In genomic region chr3:127052121-127052561, GRCh38 we compare ENCODE assay signal across 17 cellular contexts.
DNase-seq lines count a peak whose midpoint lies in the region; ATAC-seq, FAIRE-seq and TF ChIP-seq lines count a peak whose summit lies in the region.
"Had no signal": no experiment of that assay in that cellular context is flagged by ENCODE, and none has a peak within 500 bp of the region (broad histone marks: within the 10 kb centered on the region; RNA-seq: fewer than 3 reads in every experiment).

No MANE protein-coding gene starts in this region.

- no peaks in the 10 kb centered on the region for H3F3A ChIP-seq in PC-3 (ENCODE audit: low read length, unreplicated experiment)

- H3K4me3 ChIP-seq in HepG2 (replicated peaks in 1 of 3; ENCODE audit: insufficient read depth in 1 of 3, low read depth in 2 of 3, low read length in 3 of 3) (no peak overlapping the region), sigmoid colon (no peak overlapping the region), PC-3 (ENCODE audit: low read length) (no peak overlapping the region)

- no peaks in the 10 kb centered on the region for H3K36me3 ChIP-seq in HepG2 (replicated peaks in 1 of 2; ENCODE audit: control insufficient read depth in 1 of 2, insufficient read depth in 2 of 2, low read length in 2 of 2)
- H3K36me3 ChIP-seq in sigmoid colon = no peaks in the 10 kb centered on the region
- H3K36me3 ChIP-seq in PC-3 (ENCODE audit: low read depth, low read length) = no peaks in the 10 kb centered on the region

- peak; percentile 95 for ATAC-seq in Right ventricle myocardium inferior
- ATAC-seq in HepG2 = peak; percentile 69
- ATAC-seq in PC-3 = no peak
- ATAC-seq: activated T-cell treated with anti-CD3 and anti-CD28 coated beads, Interleukin-2, amount 50 U/mL, for 72 hours; SK-N-SH treated with all-trans-retinoic acid at 6 μM for 48 hours had no signal

- H3K27ac ChIP-seq in HepG2 (ENCODE audit: extremely low read length, insufficient read depth, low read length) = no peak overlapping the region
- no peak overlapping the region for H3K27ac ChIP-seq in sigmoid colon
- H3K27ac ChIP-seq in PC-3 (ENCODE audit: low read length) = no peak overlapping the region
- H3K27ac ChIP-seq: parathyroid adenoma had no signal

- no peak for TF ChIP-seq EP300 in HepG2 (IDR thresholded peaks at IDR 0.05; ENCODE audit: low read depth in 2 of 2, low read length in 2 of 2)
- TF ChIP-seq EP300 in HepG2 (CRISPR knock-in tag; IDR thresholded peaks at IDR 0.05; ENCODE audit: borderline replicate concordance) = no peak
- TF ChIP-seq EP300 in sigmoid colon (IDR thresholded peaks at IDR 0.05) = no peak

- H3K9ac ChIP-seq in HepG2 (ENCODE audit: insufficient read depth, low read depth, low read length) (no peak overlapping the region), PC-3 (ENCODE audit: low read length) (no peak overlapping the region)
- H3K9ac ChIP-seq: parathyroid adenoma had no signal

- TF ChIP-seq RAD21 in HepG2 (CRISPR knock-in tag; IDR thresholded peaks at IDR 0.05) = no peak

- no peak for TF ChIP-seq POLR2A in HepG2 (IDR thresholded peaks at IDR 0.05; ENCODE audit: insufficient read depth in 1 of 2, low read depth in 2 of 2, low read length in 2 of 2)
- TF ChIP-seq POLR2A in sigmoid colon (IDR thresholded peaks at IDR 0.05) = no peak

- H3K27me3 ChIP-seq in HepG2 (ENCODE audit: control insufficient read depth in 1 of 2, insufficient read depth in 2 of 2, low read length in 2 of 2) (peaks cover 4 to 19% of the 10 kb centered on the region in 2 experiments; a peak in 3 of 5 replicates), sigmoid colon (no peaks in the 10 kb centered on the region), PC-3 (ENCODE audit: low read length) (no peaks in the 10 kb centered on the region)

- no peak overlapping the region for H2AFZ ChIP-seq in HepG2 (ENCODE audit: low read length)
- H2AFZ ChIP-seq in PC-3 (ENCODE audit: low read length) = no peak overlapping the region
- H2AFZ ChIP-seq: parathyroid adenoma had no signal

- H3K9me3 ChIP-seq in HepG2 (ENCODE audit: low read length) (peaks cover 8% of the 10 kb centered on the region), sigmoid colon (peaks cover 0 to 5% (median 1%) of the 10 kb centered on the region in 4 donors), PC-3 (ENCODE audit: low read length) (no peaks in the 10 kb centered on the region)

- TF ChIP-seq CTCF in HepG2 (CRISPR knock-in tag; IDR thresholded peaks at IDR 0.05) (no peak), sigmoid colon (IDR thresholded peaks at IDR 0.05) (no peak), PC-3 (conservative IDR thresholded peaks at IDR 0.05; ENCODE audit: low read depth, low read length) (no peak)

- POLR2A ChIA-PET in HepG2 (lab: Yijun Ruan, JAX) = no interaction called here
- POLR2A ChIA-PET in PC-3 (lab: Charles Lee; ENCODE audit: unreplicated experiment) = no interaction called here

- intact Hi-C loops in Right ventricle myocardium inferior (cut with DNase I) = no loop called here
- intact Hi-C loops in cardiac septum (cut with DNase I) = no loop called here
- intact Hi-C loops in HepG2 (cut with micrococcal nuclease; ENCODE audit: unreplicated experiment) = no loop called here
- intact Hi-C loops in sigmoid colon (cut with DNase I) = no loop called here
- intact Hi-C loops in PC-3 (cut with micrococcal nuclease) = no loop called here

- no peaks in the 10 kb centered on the region for H3K79me2 ChIP-seq in HepG2 (ENCODE audit: insufficient read depth, low read length)
- no peaks in the 10 kb centered on the region for H3K79me2 ChIP-seq in PC-3 (ENCODE audit: low read length)
- H3K79me2 ChIP-seq: parathyroid adenoma had no signal

- H3K4me1 ChIP-seq in HepG2 (ENCODE audit: insufficient read depth, low read length) = no peaks in the 10 kb centered on the region
- H3K4me1 ChIP-seq in sigmoid colon = no peaks in the 10 kb centered on the region
- H3K4me1 ChIP-seq in PC-3 (ENCODE audit: insufficient read depth, low read length) = no peaks in the 10 kb centered on the region
- H3K4me1 ChIP-seq: parathyroid adenoma had no signal

- BruUV-seq in HepG2 (replicated peaks; lab: Mats Ljungman, UMichigan) = no TSS peak
- BruUV-seq in PC-3 (replicated peaks; lab: Mats Ljungman, UMichigan) = no TSS peak

- no peaks in the 10 kb centered on the region for H3K9me2 ChIP-seq in PC-3 (replicated peaks; ENCODE audit: low read length)

- H4K20me1 ChIP-seq in HepG2 (ENCODE audit: insufficient read depth, low read length) = no peaks in the 10 kb centered on the region
- H4K20me1 ChIP-seq in PC-3 (ENCODE audit: low read length) = no peaks in the 10 kb centered on the region

- WGBS in HepG2 (ENCODE audit: low lambda C conversion rate) = 0% methylated on average over 3 of the region's 15 CpGs
- 24 to 65% methylated on average over 15 of the region's 15 CpGs for WGBS in sigmoid colon, 2 donors

- in situ Hi-C loops in HepG2 (cut with HindIII; ENCODE audit: extremely low pct_ligation_motif_present, low pct_unique_long_range_greater_than_20kb) = no loop called here

- CTCF ChIA-PET in HepG2 (lab: Yijun Ruan, JAX; ENCODE audit: low intra/inter-chr PET ratio, low total read pairs) = no interaction called here
- CTCF ChIA-PET in PC-3 (lab: Charles Lee) = no interaction called here

- DNase-seq in Right ventricle myocardium inferior (ENCODE audit: missing footprints) (peak; percentile 90), cardiac septum (ENCODE audit: low spot score) (no peak), HepG2 (ENCODE audit: low spot score) (no peak), sigmoid colon (peak; percentile 76), PC-3 (no peak), NCI-H524 treated with DMSO at 0.1 percent for 48 hours (lab: John Stamatoyannopoulos, UW) (no peak)
- no peak for DNase-seq in activated CD8-positive, alpha-beta memory T cell treated with anti-CD3 and anti-CD28 coated beads, Interleukin-2, amount 50 U/mL, for 48 hours
- DNase-seq in activated CD4-positive, alpha-beta T cell treated with anti-CD3 and anti-CD28 coated beads, Interleukin-2, amount 50 U/mL, for 4 hours = no peak
- DNase-seq: activated T-cell treated with anti-CD3 and anti-CD28 coated beads, Interleukin-2, amount 50 U/mL, for 72 hours; CD4-positive, alpha-beta memory T cell; NCI-H187; NCI-H510A had no signal

- H3K4me2 ChIP-seq in HepG2 (ENCODE audit: low read depth, low read length) (no peak overlapping the region), PC-3 (ENCODE audit: low read length) (no peak overlapping the region)

- FAIRE-seq in HepG2 (lab: Jason Lieb, UNC) = no peak
- FAIRE-seq: A204.1, H1, TTC549 had no signal

TF ChIP-seq in HepG2, 621 proteins besides CTCF, POLR2A, EP300 and RAD21:
- TF ChIP-seq ZNF674 (CRISPR knock-in tag; IDR thresholded peaks at IDR 0.05; ENCODE audit: low read depth) = no peak
- no peak for TF ChIP-seq SRSF4 (IDR thresholded peaks at IDR 0.05; ENCODE audit: low read depth, low read length, poor library complexity, severe bottlenecking)
- TF ChIP-seq ONECUT2 (CRISPR knock-in tag; IDR thresholded peaks at IDR 0.05) = no peak
- no peak for TF ChIP-seq NFIB (CRISPR knock-in tag; IDR thresholded peaks at IDR 0.05; ENCODE audit: borderline replicate concordance)

Comparison
In these comparisons a context has a peak if more than half of its experiments do, and no peak if none do; other contexts are left out.
1. DNase-seq: peak in Right ventricle myocardium inferior (single experiment) and sigmoid colon (single experiment); none in cardiac septum (single experiment), HepG2 (single experiment), activated CD8-positive, alpha-beta memory T cell treated with anti-CD3 and anti-CD28 coated beads, Interleukin-2, amount 50 U/mL, for 48 hours (single experiment), PC-3 (single experiment), NCI-H524 treated with DMSO at 0.1 percent for 48 hours (single experiment) and activated CD4-positive, alpha-beta T cell treated with anti-CD3 and anti-CD28 coated beads, Interleukin-2, amount 50 U/mL, for 4 hours (0 of 2).